3 cellular contexts compared by ENCODE assay signal in the genomic region with DNA sequence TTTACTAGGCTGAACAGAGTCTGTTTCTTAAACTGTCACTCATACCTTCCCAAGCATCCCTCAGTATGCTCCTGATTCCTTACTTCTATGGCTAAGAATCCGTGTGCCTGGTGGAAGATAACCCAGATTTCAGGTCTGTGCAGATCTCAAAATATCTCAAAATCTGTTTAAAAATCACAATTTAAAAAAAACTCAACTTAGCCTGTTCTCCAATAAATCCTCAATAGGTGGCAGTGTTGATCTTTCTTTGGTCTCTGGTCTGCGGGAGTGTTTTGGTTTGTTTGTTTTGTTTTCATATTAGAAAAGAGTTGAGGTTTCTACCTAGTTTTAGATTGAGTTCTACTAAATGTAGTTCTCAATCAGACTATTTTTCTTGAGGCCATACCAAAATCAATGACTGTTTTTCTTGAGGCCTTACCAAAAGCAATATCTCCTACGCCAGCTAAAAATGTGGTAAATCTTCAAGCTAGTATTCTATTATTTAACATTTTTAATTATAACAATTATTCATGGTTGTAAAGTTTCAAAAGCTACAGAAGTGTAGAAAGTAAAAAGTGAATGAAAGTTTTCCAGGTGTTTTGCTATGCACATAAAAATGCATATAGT.
TF ChIP-seq lines count a peak whose summit lies in the region.

No MANE protein-coding gene starts in this region.

TF ChIP-seq in GM23338, 12 proteins besides CTCF, POLR2A, EP300 and RAD21 (continues in another document):
- TF ChIP-seq STAT1 (IDR thresholded peaks at IDR 0.05; ENCODE audit: unreplicated experiment) (no peak), EZH2phosphoT487 (IDR thresholded peaks at IDR 0.05; ENCODE audit: unreplicated experiment) (no peak), POLR2AphosphoS5 (IDR thresholded peaks at IDR 0.05; ENCODE audit: low read depth) (no peak), NANOG (IDR thresholded peaks at IDR 0.05; ENCODE audit: borderline replicate concordance) (no peak)
- TF ChIP-seq, protein P1, sequence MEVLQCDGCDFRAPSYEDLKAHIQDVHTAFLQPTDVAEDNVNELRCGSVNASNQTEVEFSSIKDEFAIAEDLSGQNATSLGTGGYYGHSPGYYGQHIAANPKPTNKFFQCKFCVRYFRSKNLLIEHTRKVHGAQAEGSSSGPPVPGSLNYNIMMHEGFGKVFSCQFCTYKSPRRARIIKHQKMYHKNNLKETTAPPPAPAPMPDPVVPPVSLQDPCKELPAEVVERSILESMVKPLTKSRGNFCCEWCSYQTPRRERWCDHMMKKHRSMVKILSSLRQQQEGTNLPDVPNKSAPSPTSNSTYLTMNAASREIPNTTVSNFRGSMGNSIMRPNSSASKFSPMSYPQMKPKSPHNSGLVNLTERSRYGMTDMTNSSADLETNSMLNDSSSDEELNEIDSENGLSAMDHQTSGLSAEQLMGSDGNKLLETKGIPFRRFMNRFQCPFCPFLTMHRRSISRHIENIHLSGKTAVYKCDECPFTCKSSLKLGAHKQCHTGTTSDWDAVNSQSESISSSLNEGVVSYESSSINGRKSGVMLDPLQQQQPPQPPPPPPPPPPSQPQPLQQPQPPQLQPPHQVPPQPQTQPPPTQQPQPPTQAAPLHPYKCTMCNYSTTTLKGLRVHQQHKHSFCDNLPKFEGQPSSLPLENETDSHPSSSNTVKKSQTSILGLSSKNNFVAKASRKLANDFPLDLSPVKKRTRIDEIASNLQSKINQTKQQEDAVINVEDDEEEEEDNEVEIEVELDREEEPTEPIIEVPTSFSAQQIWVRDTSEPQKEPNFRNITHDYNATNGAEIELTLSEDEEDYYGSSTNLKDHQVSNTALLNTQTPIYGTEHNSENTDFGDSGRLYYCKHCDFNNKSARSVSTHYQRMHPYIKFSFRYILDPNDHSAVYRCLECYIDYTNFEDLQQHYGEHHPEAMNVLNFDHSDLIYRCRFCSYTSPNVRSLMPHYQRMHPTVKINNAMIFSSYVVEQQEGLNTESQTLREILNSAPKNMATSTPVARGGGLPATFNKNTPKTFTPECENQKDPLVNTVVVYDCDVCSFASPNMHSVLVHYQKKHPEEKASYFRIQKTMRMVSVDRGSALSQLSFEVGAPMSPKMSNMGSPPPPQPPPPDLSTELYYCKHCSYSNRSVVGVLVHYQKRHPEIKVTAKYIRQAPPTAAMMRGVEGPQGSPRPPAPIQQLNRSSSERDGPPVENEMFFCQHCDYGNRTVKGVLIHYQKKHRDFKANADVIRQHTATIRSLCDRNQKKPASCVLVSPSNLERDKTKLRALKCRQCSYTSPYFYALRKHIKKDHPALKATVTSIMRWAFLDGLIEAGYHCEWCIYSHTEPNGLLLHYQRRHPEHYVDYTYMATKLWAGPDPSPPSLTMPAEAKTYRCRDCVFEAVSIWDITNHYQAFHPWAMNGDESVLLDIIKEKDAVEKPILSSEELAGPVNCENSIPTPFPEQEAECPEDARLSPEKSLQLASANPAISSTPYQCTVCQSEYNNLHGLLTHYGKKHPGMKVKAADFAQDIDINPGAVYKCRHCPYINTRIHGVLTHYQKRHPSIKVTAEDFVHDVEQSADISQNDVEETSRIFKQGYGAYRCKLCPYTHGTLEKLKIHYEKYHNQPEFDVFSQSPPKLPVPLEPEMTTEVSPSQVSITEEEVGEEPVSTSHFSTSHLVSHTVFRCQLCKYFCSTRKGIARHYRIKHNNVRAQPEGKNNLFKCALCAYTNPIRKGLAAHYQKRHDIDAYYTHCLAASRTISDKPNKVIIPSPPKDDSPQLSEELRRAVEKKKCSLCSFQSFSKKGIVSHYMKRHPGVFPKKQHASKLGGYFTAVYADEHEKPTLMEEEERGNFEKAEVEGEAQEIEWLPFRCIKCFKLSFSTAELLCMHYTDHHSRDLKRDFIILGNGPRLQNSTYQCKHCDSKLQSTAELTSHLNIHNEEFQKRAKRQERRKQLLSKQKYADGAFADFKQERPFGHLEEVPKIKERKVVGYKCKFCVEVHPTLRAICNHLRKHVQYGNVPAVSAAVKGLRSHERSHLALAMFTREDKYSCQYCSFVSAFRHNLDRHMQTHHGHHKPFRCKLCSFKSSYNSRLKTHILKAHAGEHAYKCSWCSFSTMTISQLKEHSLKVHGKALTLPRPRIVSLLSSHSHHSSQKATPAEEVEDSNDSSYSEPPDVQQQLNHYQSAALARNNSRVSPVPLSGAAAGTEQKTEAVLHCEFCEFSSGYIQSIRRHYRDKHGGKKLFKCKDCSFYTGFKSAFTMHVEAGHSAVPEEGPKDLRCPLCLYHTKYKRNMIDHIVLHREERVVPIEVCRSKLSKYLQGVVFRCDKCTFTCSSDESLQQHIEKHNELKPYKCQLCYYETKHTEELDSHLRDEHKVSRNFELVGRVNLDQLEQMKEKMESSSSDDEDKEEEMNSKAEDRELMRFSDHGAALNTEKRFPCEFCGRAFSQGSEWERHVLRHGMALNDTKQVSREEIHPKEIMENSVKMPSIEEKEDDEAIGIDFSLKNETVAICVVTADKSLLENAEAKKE (CRISPR knock-in tag; IDR thresholded peaks at IDR 0.05), result no peak

TF ChIP-seq in H1, 55 proteins besides CTCF, POLR2A, EP300 and RAD21:
- TF ChIP-seq NRF1 (IDR thresholded peaks at IDR 0.05; ENCODE audit: low read depth, low read length) (no peak), NANOG (IDR thresholded peaks at IDR 0.05; ENCODE audit: insufficient read depth, low read depth, low read length, poor library complexity, severe bottlenecking) (no peak), KDM1A (IDR thresholded peaks at IDR 0.05; ENCODE audit: borderline replicate concordance, low read length) (no peak), CBX8 (IDR thresholded peaks at IDR 0.05; ENCODE audit: borderline replicate concordance, low read depth, low read length) (no peak), SP2 (IDR thresholded peaks at IDR 0.05; ENCODE audit: low read length) (no peak), SRF (IDR thresholded peaks at IDR 0.05; ENCODE audit: low read depth, low read length) (no peak), POU5F1 (IDR thresholded peaks at IDR 0.05; ENCODE audit: low read depth, low read length) (no peak), GABPA (IDR thresholded peaks at IDR 0.05; ENCODE audit: borderline replicate concordance, insufficient read depth, low read length) (no peak), JUN (IDR thresholded peaks at IDR 0.05; ENCODE audit: low read depth, low read length) (no peak), HDAC6 (IDR thresholded peaks at IDR 0.05; ENCODE audit: low read depth, low read length) (no peak), RBBP5 (IDR thresholded peaks at IDR 0.05; ENCODE audit: borderline replicate concordance, low read depth, low read length) (no peak), HDAC2 (IDR thresholded peaks at IDR 0.05; ENCODE audit: borderline replicate concordance in 1 of 2, low read depth in 2 of 2, low read length in 2 of 2) (no peak), SP4 (IDR thresholded peaks at IDR 0.05; ENCODE audit: low read length) (no peak), CHD1 (IDR thresholded peaks at IDR 0.05; ENCODE audit: low read depth, low read length) (no peak), CTBP2 (IDR thresholded peaks at IDR 0.05; ENCODE audit: borderline replicate concordance, insufficient read depth, insufficient read length, low read length) (no peak), MAFK (IDR thresholded peaks at IDR 0.05; ENCODE audit: low read depth, low read length) (no peak), RFX5 (IDR thresholded peaks at IDR 0.05; ENCODE audit: borderline replicate concordance, low read depth, low read length) (no peak)
- TF ChIP-seq, protein P2, sequence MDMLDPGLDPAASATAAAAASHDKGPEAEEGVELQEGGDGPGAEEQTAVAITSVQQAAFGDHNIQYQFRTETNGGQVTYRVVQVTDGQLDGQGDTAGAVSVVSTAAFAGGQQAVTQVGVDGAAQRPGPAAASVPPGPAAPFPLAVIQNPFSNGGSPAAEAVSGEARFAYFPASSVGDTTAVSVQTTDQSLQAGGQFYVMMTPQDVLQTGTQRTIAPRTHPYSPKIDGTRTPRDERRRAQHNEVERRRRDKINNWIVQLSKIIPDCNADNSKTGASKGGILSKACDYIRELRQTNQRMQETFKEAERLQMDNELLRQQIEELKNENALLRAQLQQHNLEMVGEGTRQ (IDR thresholded peaks at IDR 0.05; ENCODE audit: low read length), result no peak

TF ChIP-seq in neural cell, 6 proteins besides CTCF, POLR2A, EP300 and RAD21:
- TF ChIP-seq EZH2 (IDR thresholded peaks at IDR 0.05; ENCODE audit: borderline replicate concordance, insufficient read depth, low read length, poor library complexity, severe bottlenecking) (no peak), SMC3 (conservative IDR thresholded peaks at IDR 0.05; ENCODE audit: poor library complexity) (peak; percentile 80)
